13 cellular contexts compared by ENCODE assay signal in the genomic region with DNA sequence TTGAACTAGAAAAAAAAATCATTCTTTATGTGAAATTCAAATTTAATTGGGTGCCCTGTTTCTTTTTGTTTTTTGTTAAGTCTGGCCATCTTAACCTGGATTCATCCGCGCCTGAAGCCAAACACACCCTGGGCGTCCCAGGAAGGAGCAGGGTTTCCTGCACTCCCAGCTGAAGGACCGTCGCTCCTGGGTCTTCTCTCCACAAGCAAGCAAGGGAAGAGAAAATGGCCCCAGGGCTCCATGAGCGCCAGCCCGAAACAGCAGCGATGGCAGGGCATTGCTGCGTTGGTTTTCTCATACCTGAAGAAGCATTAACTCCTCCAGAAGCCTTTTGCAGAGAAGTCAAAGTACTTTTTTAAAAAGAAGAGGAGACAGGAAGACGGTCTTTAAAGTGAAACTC.
DNase-seq lines count a peak whose midpoint lies in the region; TF ChIP-seq lines count a peak whose summit lies in the region.
"Had no signal": no experiment of that assay in that cellular context is flagged by ENCODE, and none has a peak within 500 bp of the region (broad histone marks: within the 10 kb centered on the region; RNA-seq: fewer than 3 reads in every experiment).

No MANE protein-coding gene starts in this region.

- no peaks in the 10 kb centered on the region for H3K4me1 Mint-ChIP-seq in activated CD4-positive, alpha-beta memory T cell treated with anti-CD3 and anti-CD28 coated beads, Interleukin-2, amount 10 ng/mL, durations not matched to agents 7 days and 5 days
- H3K4me1 Mint-ChIP-seq in activated CD4-positive, alpha-beta memory T cell treated with anti-CD3 and anti-CD28 coated beads for 36 hours (ENCODE audit: low read depth), result no peaks in the 10 kb centered on the region
- peaks cover 2% of the 10 kb centered on the region for H3K4me1 Mint-ChIP-seq in endodermal cell
- peaks cover 10% of the 10 kb centered on the region for H3K4me1 Mint-ChIP-seq in osteocyte (ENCODE audit: unreplicated experiment)

- in situ Hi-C loops in ACHN (cut with HindIII; ENCODE audit: low pct_ligation_motif_present, low pct_unique_long_range_greater_than_20kb, low sequenced_read_pairs), result no loop called here

- CTCF ChIA-PET in activated CD4-positive, alpha-beta memory T cell treated with anti-CD3 and anti-CD28 coated beads, Interleukin-2, amount 10 ng/mL, durations not matched to agents 7 days and 5 days (lab: Charles Lee), result no interaction called here
- CTCF ChIA-PET in activated CD4-positive, alpha-beta memory T cell treated with anti-CD3 and anti-CD28 coated beads for 36 hours (lab: Charles Lee), result no interaction called here

- H4K20me1 ChIP-seq in BLaER1 treated with 17β-estradiol and CSF1 and Interleukin-3, amounts not matched to agents 10 nM and 100 nM, result no peaks in the 10 kb centered on the region

- H3K27ac Mint-ChIP-seq in activated CD4-positive, alpha-beta memory T cell treated with anti-CD3 and anti-CD28 coated beads, Interleukin-2, amount 10 ng/mL, durations not matched to agents 7 days and 5 days, result no peak overlapping the region
- no peak overlapping the region for H3K27ac Mint-ChIP-seq in activated CD4-positive, alpha-beta memory T cell treated with anti-CD3 and anti-CD28 coated beads for 36 hours
- no peak overlapping the region for H3K27ac Mint-ChIP-seq in endodermal cell
- no peak overlapping the region for H3K27ac Mint-ChIP-seq in osteocyte (ENCODE audit: unreplicated experiment)
- H3K27ac Mint-ChIP-seq: CD4-positive, alpha-beta T cell had no signal

- peak overlapping the region in 10 of 11 experiments; percentile 3 to 85 (median 81); a peak in 16 of 22 replicates for H3K4me2 ChIP-seq in BLaER1 treated with 17β-estradiol and CSF1 and Interleukin-3, amounts not matched to agents 10 nM and 100 nM

- H3K27me3 ChIP-seq in BLaER1 treated with 17β-estradiol and CSF1 and Interleukin-3, amounts not matched to agents 10 nM and 100 nM, result peaks cover 5 to 20% (median 13%) of the 10 kb centered on the region in 11 experiments; a peak in 16 of 22 replicates
- no peaks in the 10 kb centered on the region for H3K27me3 ChIP-seq in endodermal cell (ENCODE audit: control insufficient read depth, insufficient read depth, low read length, poor library complexity, severe bottlenecking)

- WGBS in endodermal cell (ENCODE audit: insufficient coverage in 1 of 2, insufficient read length in 1 of 2), 2 experiments, result 73 to 94% methylated on average over 3 to 10 of the region's 10 CpGs

- H3K4me3 Mint-ChIP-seq in activated CD4-positive, alpha-beta memory T cell treated with anti-CD3 and anti-CD28 coated beads, Interleukin-2, amount 10 ng/mL, durations not matched to agents 7 days and 5 days, result no peak overlapping the region
- H3K4me3 Mint-ChIP-seq in activated CD4-positive, alpha-beta memory T cell treated with anti-CD3 and anti-CD28 coated beads for 36 hours, result no peak overlapping the region
- H3K4me3 Mint-ChIP-seq in endodermal cell (no peak overlapping the region), osteocyte (ENCODE audit: unreplicated experiment) (no peak overlapping the region)
- H3K4me3 Mint-ChIP-seq: CD4-positive, alpha-beta T cell had no signal

- POLR2A ChIA-PET in activated CD4-positive, alpha-beta memory T cell treated with anti-CD3 and anti-CD28 coated beads, Interleukin-2, amount 10 ng/mL, durations not matched to agents 7 days and 5 days (lab: Charles Lee), result no interaction called here
- POLR2A ChIA-PET in activated CD4-positive, alpha-beta memory T cell treated with anti-CD3 and anti-CD28 coated beads for 36 hours (lab: Charles Lee), result no interaction called here

- no peak overlapping the region for H3K4me3 ChIP-seq in BLaER1 treated with 17β-estradiol and CSF1 and Interleukin-3, amounts not matched to agents 10 nM and 100 nM
- H3K4me3 ChIP-seq in endodermal cell (ENCODE audit: low read length), result no peak overlapping the region
- H3K4me3 ChIP-seq: HAP-1 had no signal

- no peaks in the 10 kb centered on the region for H3K36me3 Mint-ChIP-seq in activated CD4-positive, alpha-beta memory T cell treated with anti-CD3 and anti-CD28 coated beads, Interleukin-2, amount 10 ng/mL, durations not matched to agents 7 days and 5 days (ENCODE audit: low read depth)
- H3K36me3 Mint-ChIP-seq in activated CD4-positive, alpha-beta memory T cell treated with anti-CD3 and anti-CD28 coated beads for 36 hours, result no peaks in the 10 kb centered on the region
- H3K36me3 Mint-ChIP-seq in endodermal cell (ENCODE audit: low read depth), result no peaks in the 10 kb centered on the region
- no peaks in the 10 kb centered on the region for H3K36me3 Mint-ChIP-seq in osteocyte (ENCODE audit: unreplicated experiment)

- H3K27ac ChIP-seq in BLaER1 treated with 17β-estradiol and CSF1 and Interleukin-3, amounts not matched to agents 10 nM and 100 nM, result no peak overlapping the region
- H3K27ac ChIP-seq in endodermal cell (ENCODE audit: low read depth, low read length), result no peak overlapping the region

- peaks cover 17 to 47% (median 34%) of the 10 kb centered on the region in 11 experiments for H3K9me3 ChIP-seq in BLaER1 treated with 17β-estradiol and CSF1 and Interleukin-3, amounts not matched to agents 10 nM and 100 nM (replicated peaks in 1 of 11)
- no peaks in the 10 kb centered on the region for H3K9me3 ChIP-seq in endodermal cell (ENCODE audit: control insufficient read depth, low read length)

- peaks cover 32% of the 10 kb centered on the region for H3K27me3 Mint-ChIP-seq in activated CD4-positive, alpha-beta memory T cell treated with anti-CD3 and anti-CD28 coated beads, Interleukin-2, amount 10 ng/mL, durations not matched to agents 7 days and 5 days
- peaks cover 31% of the 10 kb centered on the region for H3K27me3 Mint-ChIP-seq in activated CD4-positive, alpha-beta memory T cell treated with anti-CD3 and anti-CD28 coated beads for 36 hours
- peaks cover 5% of the 10 kb centered on the region for H3K27me3 Mint-ChIP-seq in endodermal cell (ENCODE audit: insufficient read depth)
- H3K27me3 Mint-ChIP-seq in osteocyte (ENCODE audit: unreplicated experiment), result peaks cover 29% of the 10 kb centered on the region

- intact Hi-C loops in activated CD4-positive, alpha-beta memory T cell treated with anti-CD3 and anti-CD28 coated beads for 36 hours (cut with micrococcal nuclease), result no loop called here

- peaks cover 21 to 51% (median 42%) of the 10 kb centered on the region in 10 experiments for H3K4me1 ChIP-seq in BLaER1 treated with 17β-estradiol and CSF1 and Interleukin-3, amounts not matched to agents 10 nM and 100 nM
- H3K4me1 ChIP-seq in endodermal cell (ENCODE audit: control insufficient read depth, insufficient read depth, low read length), result no peaks in the 10 kb centered on the region
- H3K4me1 ChIP-seq: HAP-1 had no signal

- peak; percentile 3 for DNase-seq in activated CD4-positive, alpha-beta memory T cell treated with anti-CD3 and anti-CD28 coated beads, Interleukin-2, amount 10 ng/mL, durations not matched to agents 7 days and 5 days
- no peak for DNase-seq in activated CD4-positive, alpha-beta memory T cell treated with anti-CD3 and anti-CD28 coated beads for 36 hours
- DNase-seq in endodermal cell (peak; percentile 40), osteocyte (ENCODE audit: extremely low spot score, unreplicated experiment) (peak; percentile 59), ACHN (no peak), NCI-H187 (lab: John Stamatoyannopoulos, UW) (no peak)
- DNase-seq in stimulated activated CD8-positive, alpha-beta memory T cell treated with anti-CD3 and anti-CD28 coated beads, Interleukin-4, amount 100 ng/mL, for 48 hours, result no peak
- DNase-seq: 8988T; C1 segment of cervical spinal cord; CD4-positive, alpha-beta T cell; GOT3 had no signal

- H3K36me3 ChIP-seq in BLaER1 treated with 17β-estradiol and CSF1 and Interleukin-3, amounts not matched to agents 10 nM and 100 nM, result no peaks in the 10 kb centered on the region
- no peaks in the 10 kb centered on the region for H3K36me3 ChIP-seq in endodermal cell (ENCODE audit: control insufficient read depth, insufficient read depth, low read length)
- H3K36me3 ChIP-seq: HAP-1 had no signal

- no peak for TF ChIP-seq CTCF in endodermal cell (conservative IDR thresholded peaks at IDR 0.05)
- no peak for TF ChIP-seq CTCF in osteocyte (IDR thresholded peaks at IDR 0.05)

- H3K9ac ChIP-seq in BLaER1 treated with 17β-estradiol and CSF1 and Interleukin-3, amounts not matched to agents 10 nM and 100 nM, result no peak overlapping the region
- no peak overlapping the region for H3K9ac ChIP-seq in endodermal cell (ENCODE audit: extremely low read depth, low read length, poor library complexity, severe bottlenecking)

- no peaks in the 10 kb centered on the region for H3K9me3 Mint-ChIP-seq in activated CD4-positive, alpha-beta memory T cell treated with anti-CD3 and anti-CD28 coated beads, Interleukin-2, amount 10 ng/mL, durations not matched to agents 7 days and 5 days
- peaks cover 7% of the 10 kb centered on the region for H3K9me3 Mint-ChIP-seq in activated CD4-positive, alpha-beta memory T cell treated with anti-CD3 and anti-CD28 coated beads for 36 hours
- H3K9me3 Mint-ChIP-seq in endodermal cell (peaks cover 5% of the 10 kb centered on the region), osteocyte (ENCODE audit: unreplicated experiment) (peaks cover 8% of the 10 kb centered on the region)

Comparison
In these comparisons a context has a peak if more than half of its experiments do, and no peak if none do; other contexts are left out.
1. DNase-seq: peak in activated CD4-positive, alpha-beta memory T cell treated with anti-CD3 and anti-CD28 coated beads, Interleukin-2, amount 10 ng/mL, durations not matched to agents 7 days and 5 days (single experiment), endodermal cell (single experiment) and osteocyte (single experiment); none in activated CD4-positive, alpha-beta memory T cell treated with anti-CD3 and anti-CD28 coated beads for 36 hours (single experiment), ACHN (single experiment), NCI-H187 (0 of 2) and stimulated activated CD8-positive, alpha-beta memory T cell treated with anti-CD3 and anti-CD28 coated beads, Interleukin-4, amount 100 ng/mL, for 48 hours (single experiment).